8 cellular contexts compared by ENCODE assay signal in genomic region chr5:6632931-6633468, GRCh38. TPM values are rescaled to one million over a fixed set of nuclear protein-coding genes. Genes with fewer than 3 reads are reported as not detected.
DNase-seq lines count a peak whose midpoint lies in the region; ATAC-seq and TF ChIP-seq lines count a peak whose summit lies in the region.

NSUN2 (minus strand) TSS chr5:6633044; CDS start chr5:6632979, 65 bp downstream.
SRD5A1 (plus strand) TSS chr5:6633440; CDS start chr5:6633577, 137 bp downstream.

- intact Hi-C loops in adrenal gland (cut with DNase I) (loop anchor here (2.0 to 10.0 kb wide), 3 partner anchors 82 to 114 kb away; partner anchors contain the start of gene TENT4A (in 1 of the 2)), heart right ventricle (cut with DNase I) (loop anchor here in 9 of 10 donors (1.0 to 10.0 kb wide), 11 partner anchors 79 to 256 kb away; partner anchors contain the start of genes TENT4A (in 5 of the 9) and MED10 (in 1 of the 9)), posterior vena cava (cut with DNase I) (loop anchor here (10.0 kb wide), 2 partner anchors 72 to 112 kb away; no protein-coding TSS in a partner anchor), upper lobe of right lung (cut with DNase I) (loop anchor here (10.0 kb wide), 1 partner anchor 112 kb away; no protein-coding TSS in a partner anchor)

- H3K27ac ChIP-seq in adrenal gland (peak within 1 kb of the TSS; percentile 86 to 92 (median 91)), heart right ventricle (peak within 1 kb of the TSS; percentile 96 to 99 (median 97)), upper lobe of right lung (peak within 1 kb of the TSS; percentile 96)

- WGBS in adrenal gland, 4 donors: 0 to 1% (median 0%) methylated on average over 15 to 59 of the region's 59 CpGs; no CpG with 5 or more reads in 1 of the 4 donors
- WGBS in heart right ventricle, 2 donors: 1% methylated on average over 58 to 59 of the region's 59 CpGs

- peaks cover 6 to 24% of the 10 kb centered on the region in 2 donors for H3K4me1 ChIP-seq in adrenal gland (replicated peaks in 1 of 2)
- peaks cover 6 to 45% (median 30%) of the 10 kb centered on the region in 9 donors for H3K4me1 ChIP-seq in heart right ventricle
- H3K4me1 ChIP-seq in upper lobe of right lung: peaks cover 24% of the 10 kb centered on the region

- TF ChIP-seq CTCF in adrenal gland (IDR thresholded peaks at IDR 0.05) (no peak), heart right ventricle (IDR thresholded peaks at IDR 0.05) (no peak), upper lobe of right lung (IDR thresholded peaks at IDR 0.05) (no peak)

- TF ChIP-seq POLR2A in GM15510 (IDR thresholded peaks at IDR 0.05; ENCODE audit: borderline replicate concordance, extremely low read depth, insufficient read length) (peak; percentile 76), adrenal gland (IDR thresholded peaks at IDR 0.05) (peak; percentile 29 to 56)

- ATAC-seq in HG02884 (IDR thresholded peaks at IDR 0.05; ENCODE audit: unreplicated experiment): peak; percentile 85
- peak; percentile 97 to 99 (median 98) for ATAC-seq in heart right ventricle
- ATAC-seq in upper lobe of right lung: peak; percentile 96

- H3K9me3 ChIP-seq in adrenal gland (replicated peaks in 1 of 3) (no peaks in the 10 kb centered on the region), heart right ventricle (no peaks in the 10 kb centered on the region), upper lobe of right lung (no peaks in the 10 kb centered on the region)

- no peaks in the 10 kb centered on the region for H3K27me3 ChIP-seq in adrenal gland
- H3K27me3 ChIP-seq in heart right ventricle: no peaks in the 10 kb centered on the region
- no peaks in the 10 kb centered on the region for H3K27me3 ChIP-seq in upper lobe of right lung

- H3K4me3 ChIP-seq in adrenal gland (peak within 1 kb of the TSS; percentile 34 to 92 (median 70)), heart right ventricle (peak within 1 kb of the TSS; percentile 50 to 100 (median 96)), upper lobe of right lung (peak within 1 kb of the TSS; percentile 95)

- DNase-seq in NCI-H146 treated with DMSO at 0.1 percent for 48 hours (lab: John Stamatoyannopoulos, UW; ENCODE audit: unreplicated experiment) (peak; percentile 80), T-helper 1 cell (peak; percentile 85 to 93 (median 87)), adrenal gland (peak; percentile 87 to 92 (median 90)), heart right ventricle (peak; percentile 90 to 92), posterior vena cava (ENCODE audit: low spot score) (peak; percentile 97), upper lobe of right lung (peak; percentile 97)

- H3K36me3 ChIP-seq in adrenal gland (replicated peaks in 1 of 2) (peaks cover 0 to 23% of the 10 kb centered on the region in 2 donors), heart right ventricle (peaks cover 0 to 39% (median 6%) of the 10 kb centered on the region in 9 donors), upper lobe of right lung (peaks cover 36% of the 10 kb centered on the region)

RNA-seq across cellular contexts. Expression of gene NSUN2, which starts in this region (rescaled TPM):
- total RNA-seq in adrenal gland: 10 to 100 TPM; 21.3 to 44.1 (median 34.7) TPM
- 10 to 100 TPM; 40.8 to 66.8 (median 59.9) TPM for polyA plus RNA-seq in adrenal gland
- total RNA-seq in heart right ventricle: 10 to 100 TPM; 30.0 to 42.6 (median 36.1) TPM
- polyA plus RNA-seq in heart right ventricle: 10 to 100 TPM; 27.9 to 31.5 TPM
- 10 to 100 TPM; 31.6 to 35.2 TPM for total RNA-seq in posterior vena cava
- 46.4 TPM for total RNA-seq in upper lobe of right lung

RNA-seq across cellular contexts. Expression of gene SRD5A1, which starts in this region (rescaled TPM):
- total RNA-seq in adrenal gland: 10 to 100 TPM in 3 of 8 donors, 1 to 10 TPM in 5; 1.9 to 15.0 (median 9.4) TPM
- polyA plus RNA-seq in adrenal gland: 1 to 10 TPM; 1.6 to 3.7 (median 1.7) TPM
- total RNA-seq in heart right ventricle: 1 to 10 TPM; 2.1 to 5.5 (median 3.2) TPM
- 1 to 10 TPM; 1.0 to 2.6 TPM for polyA plus RNA-seq in heart right ventricle
- total RNA-seq in posterior vena cava: 1 to 10 TPM; 4.0 to 4.2 TPM
- 8.0 TPM for total RNA-seq in upper lobe of right lung

Comparison
In these comparisons a context has a peak if more than half of its experiments do, and no peak if none do; other contexts are left out.
1. Peak in every context shown above with its lines: DNase-seq, ATAC-seq, H3K4me3 ChIP-seq and H3K27ac ChIP-seq.